ENCODE assay signal across 11 cellular contexts in the genomic region with DNA sequence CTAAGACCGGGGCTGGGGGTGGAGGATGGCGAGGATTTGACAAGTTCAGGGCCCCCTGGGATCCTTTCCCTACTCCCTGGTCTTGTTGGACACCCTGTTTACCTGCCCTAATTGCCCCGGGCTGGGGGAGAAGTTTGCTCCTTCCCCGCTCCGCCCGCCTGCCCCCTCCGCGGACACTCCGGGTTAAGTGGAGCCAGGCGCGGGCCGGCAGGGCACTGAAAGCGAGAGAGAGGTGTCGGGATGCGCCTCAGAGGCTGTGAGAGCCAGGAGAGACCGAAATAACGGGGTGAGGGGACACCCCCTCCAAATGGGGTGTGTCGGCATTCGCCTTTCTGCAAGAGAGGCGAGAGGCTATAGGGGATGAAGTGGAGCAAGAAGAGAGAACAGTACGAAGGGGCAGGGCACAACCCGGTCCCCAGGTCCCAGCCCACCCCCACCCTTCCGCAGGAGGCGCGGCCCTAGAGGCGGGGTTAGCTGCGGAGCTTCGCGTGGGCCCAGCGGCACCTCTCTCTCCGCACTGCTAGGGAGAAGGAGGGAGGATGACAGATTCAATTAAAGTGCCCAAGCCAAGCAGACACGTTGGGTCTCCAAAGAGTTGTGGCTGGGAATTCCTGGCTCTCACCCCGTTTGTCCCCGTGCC. TPM values are rescaled to one million over a fixed set of nuclear protein-coding genes. Genes with fewer than 3 reads are reported as not detected.
A peak's percentile ranks its signal among the peaks of the same experiment; 100 is the strongest.
DNase-seq lines count a peak whose midpoint lies in the region; ATAC-seq and TF ChIP-seq lines count a peak whose summit lies in the region.
"Had no signal": no experiment of that assay in that cellular context is flagged by ENCODE, and none has a peak within 500 bp of the region (broad histone marks: within the 10 kb centered on the region; RNA-seq: fewer than 3 reads in every experiment).

No MANE protein-coding gene starts in this region.

- no peak overlapping the region for H3K27ac Mint-ChIP-seq in effector memory CD8-positive, alpha-beta T cell
- H3K27ac Mint-ChIP-seq in progenitor cell of endocrine pancreas, result no peak overlapping the region

- no peak for ATAC-seq in effector memory CD8-positive, alpha-beta T cell (replicated peaks)
- no peak for ATAC-seq in GM21447 (IDR thresholded peaks at IDR 0.05; ENCODE audit: unreplicated experiment)
- ATAC-seq: activated CD4-positive, CD25-positive, alpha-beta regulatory T cell treated with anti-CD3 and anti-CD28 coated beads, Interleukin-2, amount 50 U/mL, for 24 hours; sciatic nerve had no signal

- peaks cover 41 to 45% of the 10 kb centered on the region in 2 donors for H3K4me1 Mint-ChIP-seq in effector memory CD8-positive, alpha-beta T cell (ENCODE audit: low read depth in 2 of 2)
- peaks cover 37% of the 10 kb centered on the region for H3K4me1 Mint-ChIP-seq in progenitor cell of endocrine pancreas (ENCODE audit: low read depth)

- DNase-seq in NCI-H146 (lab: John Stamatoyannopoulos, UW) (peak; percentile 20), NCI-H146 treated with DMSO at 0.1 percent for 48 hours (lab: John Stamatoyannopoulos, UW; ENCODE audit: unreplicated experiment) (no peak), NCI-H526 treated with DMSO at 0.1 percent for 48 hours (lab: John Stamatoyannopoulos, UW) (peak; percentile 65), progenitor cell of endocrine pancreas (ENCODE audit: low spot score, unreplicated experiment) (no peak), UCSD-AML1 (lab: John Stamatoyannopoulos, UW; ENCODE audit: unreplicated experiment) (no peak), COLO668 (lab: John Stamatoyannopoulos, UW; ENCODE audit: unreplicated experiment) (no peak)
- DNase-seq in effector memory CD8-positive, alpha-beta T cell, result no peak

- H3K9me3 Mint-ChIP-seq in effector memory CD8-positive, alpha-beta T cell, result no peaks in the 10 kb centered on the region
- no peaks in the 10 kb centered on the region for H3K9me3 Mint-ChIP-seq in progenitor cell of endocrine pancreas (ENCODE audit: low read depth)

- TF ChIP-seq CTCF in progenitor cell of endocrine pancreas (IDR thresholded peaks at IDR 0.05; ENCODE audit: unreplicated experiment), result no peak

- peak overlapping the region; percentile 64 to 65 for H3K4me3 Mint-ChIP-seq in effector memory CD8-positive, alpha-beta T cell
- H3K4me3 Mint-ChIP-seq in progenitor cell of endocrine pancreas (ENCODE audit: low read depth), result peak overlapping the region; percentile 24

- peaks cover 40 to 49% of the 10 kb centered on the region in 2 donors for H3K27me3 Mint-ChIP-seq in effector memory CD8-positive, alpha-beta T cell
- H3K27me3 Mint-ChIP-seq in progenitor cell of endocrine pancreas, result peaks cover 39% of the 10 kb centered on the region

- peaks cover 24% of the 10 kb centered on the region for H3K36me3 Mint-ChIP-seq in effector memory CD8-positive, alpha-beta T cell (ENCODE audit: insufficient read depth)
- peaks cover 1% of the 10 kb centered on the region for H3K36me3 Mint-ChIP-seq in progenitor cell of endocrine pancreas (ENCODE audit: insufficient read depth)

RNA-seq across cellular contexts. Expression of a gene that starts 3.8 kb away (rescaled TPM):
- total RNA-seq in progenitor cell of endocrine pancreas, result 9.0 and 10.5 TPM in 2 replicates

RNA-seq across cellular contexts. Expression of a gene that starts 18.9 kb away (rescaled TPM):
- total RNA-seq in progenitor cell of endocrine pancreas, result 45.5 and 46.8 TPM in 2 replicates

RNA-seq across cellular contexts. Expression of a gene that starts 31.3 kb away (rescaled TPM):
- 20.9 and 22.1 TPM in 2 replicates for total RNA-seq in progenitor cell of endocrine pancreas

RNA-seq across cellular contexts. Expression of a gene that starts 45.3 kb away (rescaled TPM):
- total RNA-seq in progenitor cell of endocrine pancreas, result 22.1 and 22.2 TPM in 2 replicates
- total RNA-seq: fibroblast of lung had no signal

RNA-seq across cellular contexts. Expression of a gene that starts 48.8 kb away (rescaled TPM):
- not detected in 2 replicates for total RNA-seq in progenitor cell of endocrine pancreas
- total RNA-seq: fibroblast of lung had no signal

Comparison
In these comparisons a context has a peak if more than half of its experiments do, and no peak if none do; other contexts are left out.
1. DNase-seq: peak in NCI-H146 (single experiment) and NCI-H526 treated with DMSO at 0.1 percent for 48 hours (single experiment); none in NCI-H146 treated with DMSO at 0.1 percent for 48 hours (single experiment), effector memory CD8-positive, alpha-beta T cell (0 of 3), progenitor cell of endocrine pancreas (single experiment), UCSD-AML1 (single experiment) and COLO668 (single experiment).